ENCODE assay signal across 8 cellular contexts in the genomic region with DNA sequence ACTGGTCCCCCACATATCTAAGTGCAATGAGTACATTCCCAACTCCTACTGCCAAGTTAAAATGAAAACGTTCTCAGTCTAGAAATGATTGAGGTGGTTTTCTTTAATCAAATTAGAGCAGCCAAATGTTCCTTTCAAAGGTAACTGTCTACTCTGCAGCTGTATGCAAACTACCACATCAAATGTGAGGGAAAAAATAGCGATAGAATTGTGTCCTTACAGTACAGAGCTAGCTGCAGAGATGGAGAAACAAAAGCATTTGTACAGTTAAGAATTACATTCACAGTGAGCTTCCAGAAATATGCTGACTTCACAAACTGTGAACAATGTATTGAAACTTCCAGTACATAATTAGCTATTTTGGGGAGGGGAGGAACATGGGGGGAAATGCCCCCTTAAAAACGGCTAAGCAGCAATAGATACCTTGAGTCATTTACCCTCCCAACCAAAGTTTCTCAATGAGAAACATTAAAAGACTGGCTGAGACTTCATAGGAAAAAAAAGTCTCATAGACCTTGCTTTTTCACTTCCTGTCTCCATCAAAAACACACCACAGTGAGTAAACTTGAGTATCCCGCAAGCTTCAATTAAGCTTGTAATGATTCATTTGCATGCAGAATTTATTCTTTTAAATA. TPM values are rescaled to one million over a fixed set of nuclear protein-coding genes. Genes with fewer than 3 reads are reported as not detected.
DNase-seq lines count a peak whose midpoint lies in the region; ATAC-seq, FAIRE-seq and TF ChIP-seq lines count a peak whose summit lies in the region.

No MANE protein-coding gene starts in this region.

- no peak for DNase-seq in activated naive CD8-positive, alpha-beta T cell treated with anti-CD3 and anti-CD28 coated beads, Interleukin-2, amount 10 ng/mL, durations not matched to agents 7 days and 5 days
- DNase-seq in ACHN (no peak), small intestine (no peak), anterior cingulate cortex (lab: John Stamatoyannopoulos, UW) (no peak), ovary (no peak)

- peaks cover 18% of the 10 kb centered on the region for H3K9me3 ChIP-seq in HUES64 (ENCODE audit: insufficient read depth, low read depth, low read length)
- no peaks in the 10 kb centered on the region for H3K9me3 ChIP-seq in small intestine (ENCODE audit: control insufficient read depth, low read depth)
- H3K9me3 ChIP-seq in ovary, result no peaks in the 10 kb centered on the region

- H3K27ac ChIP-seq in HUES64 (ENCODE audit: low read depth, low read length), result no peak overlapping the region
- peak overlapping the region in 1 of 2 donors; percentile 17 for H3K27ac ChIP-seq in small intestine (ENCODE audit: low read depth in 1 of 2, low read length in 1 of 2)
- no peak overlapping the region for H3K27ac ChIP-seq in ovary

- H3K27ac Mint-ChIP-seq in activated naive CD8-positive, alpha-beta T cell treated with anti-CD3 and anti-CD28 coated beads, Interleukin-2, amount 10 ng/mL, durations not matched to agents 7 days and 5 days, result peak overlapping the region; percentile 77

- in situ Hi-C loops in ACHN (cut with HindIII; ENCODE audit: low pct_ligation_motif_present, low pct_unique_long_range_greater_than_20kb, low sequenced_read_pairs), result no loop called here

- peaks cover 51% of the 10 kb centered on the region for H3K4me1 Mint-ChIP-seq in activated naive CD8-positive, alpha-beta T cell treated with anti-CD3 and anti-CD28 coated beads, Interleukin-2, amount 10 ng/mL, durations not matched to agents 7 days and 5 days

- peaks cover 47% of the 10 kb centered on the region for H3K36me3 Mint-ChIP-seq in activated naive CD8-positive, alpha-beta T cell treated with anti-CD3 and anti-CD28 coated beads, Interleukin-2, amount 10 ng/mL, durations not matched to agents 7 days and 5 days

- H3K4me3 ChIP-seq in HUES64 (ENCODE audit: low read length) (no peak overlapping the region), small intestine (ENCODE audit: low read depth in 1 of 2, low read length in 2 of 2) (no peak overlapping the region), ovary (no peak overlapping the region)

- 75% methylated on average over 3 of the region's 4 CpGs for WGBS in HUES64
- 28 to 32% (median 31%) methylated on average over 4 of the region's 4 CpGs for WGBS in small intestine, 3 donors
- 34 to 39% (median 37%) methylated on average over 4 of the region's 4 CpGs for WGBS in ovary, 3 donors

- H3K4me1 ChIP-seq in HUES64 (ENCODE audit: insufficient read depth, low read length) (peaks cover 43% of the 10 kb centered on the region), small intestine (ENCODE audit: control insufficient read depth in 2 of 2, insufficient read depth in 1 of 2, low read depth in 1 of 2, low read length in 1 of 2) (peaks cover 3 to 12% of the 10 kb centered on the region in 2 donors), ovary (ENCODE audit: insufficient read depth) (peaks cover 6% of the 10 kb centered on the region)

- no peak for TF ChIP-seq EP300 in ovary (IDR thresholded peaks at IDR 0.05)

- no peak for TF ChIP-seq POLR2A in ovary (IDR thresholded peaks at IDR 0.05)

- TF ChIP-seq CTCF in ovary (IDR thresholded peaks at IDR 0.05), result no peak

- H3K27me3 ChIP-seq in HUES64 (ENCODE audit: insufficient read depth, low read length) (no peaks in the 10 kb centered on the region), small intestine (ENCODE audit: control insufficient read depth in 2 of 2, insufficient read depth in 2 of 2, low read length in 2 of 2) (no peaks in the 10 kb centered on the region), ovary (no peaks in the 10 kb centered on the region)

- H3K27me3 Mint-ChIP-seq in activated naive CD8-positive, alpha-beta T cell treated with anti-CD3 and anti-CD28 coated beads, Interleukin-2, amount 10 ng/mL, durations not matched to agents 7 days and 5 days, result no peaks in the 10 kb centered on the region

- ATAC-seq in GM18499 (IDR thresholded peaks at IDR 0.05; ENCODE audit: insufficient read depth, unreplicated experiment) (peak; percentile 51), GM21529 (IDR thresholded peaks at IDR 0.05; ENCODE audit: unreplicated experiment) (peak; percentile 60)
- peak; percentile 57 for ATAC-seq in activated naive CD8-positive, alpha-beta T cell treated with anti-CD3 and anti-CD28 coated beads, Interleukin-2, amount 10 ng/mL, durations not matched to agents 7 days and 5 days (ENCODE audit: low read depth)

- peak overlapping the region; percentile 71 for H3K4me3 Mint-ChIP-seq in activated naive CD8-positive, alpha-beta T cell treated with anti-CD3 and anti-CD28 coated beads, Interleukin-2, amount 10 ng/mL, durations not matched to agents 7 days and 5 days

- intact Hi-C loops in ovary (cut with DNase I), result no loop called here

- FAIRE-seq in small intestine (lab: Jason Lieb, UNC), result no peak

- no peaks in the 10 kb centered on the region for H3K36me3 ChIP-seq in HUES64 (ENCODE audit: insufficient read depth, low read length)
- no peaks in the 10 kb centered on the region for H3K36me3 ChIP-seq in small intestine (ENCODE audit: control insufficient read depth in 2 of 2, insufficient read depth in 2 of 2, low read length in 2 of 2)
- no peaks in the 10 kb centered on the region for H3K36me3 ChIP-seq in ovary

- POLR2A ChIA-PET in activated naive CD8-positive, alpha-beta T cell treated with anti-CD3 and anti-CD28 coated beads, Interleukin-2, amount 10 ng/mL, durations not matched to agents 7 days and 5 days (lab: Charles Lee), result interaction anchor here (1.0 to 1.6 kb wide), 3 partner anchors 17 to 193 kb away, joined by 3 to 4 read pairs (median 4); no protein-coding TSS in a partner anchor

- H3K9ac ChIP-seq in HUES64 (ENCODE audit: low read depth, low read length), result peak overlapping the region; percentile 19; the same call in 1 of the 2 replicates

- H3K9me3 Mint-ChIP-seq in activated naive CD8-positive, alpha-beta T cell treated with anti-CD3 and anti-CD28 coated beads, Interleukin-2, amount 10 ng/mL, durations not matched to agents 7 days and 5 days, result peaks cover 11% of the 10 kb centered on the region

RNA-seq across cellular contexts. Expression of a gene that starts 22.9 kb away (rescaled TPM):
- 10.6 TPM for polyA plus RNA-seq in HUES64 (2013, experiment 1 of 2)
- polyA plus RNA-seq in HUES64 (2013, experiment 2 of 2), result 12.8 TPM
- 10 to 100 TPM; 98.6 to 99.8 TPM for total RNA-seq in activated naive CD8-positive, alpha-beta T cell treated with anti-CD3 and anti-CD28 coated beads, Interleukin-2, amount 10 ng/mL, durations not matched to agents 7 days and 5 days
- polyA plus RNA-seq in small intestine (10 to 100 TPM in 1 of 3 donors, 1 to 10 TPM in 2; 1.6 to 14.2 (median 2.0) TPM), ovary (1 to 10 TPM; 1.8 to 4.4 TPM)
- total RNA-seq in ovary, result 10 to 100 TPM in 6 of 7 donors, 1 to 10 TPM in 1; 5.4 to 20.4 (median 11.6) TPM

Comparison
In these comparisons a context has a peak if more than half of its experiments do, and no peak if none do; other contexts are left out.
1. RNA of a gene that starts 22.9 kb away (total RNA-seq): 98.6 to 99.8 TPM in activated naive CD8-positive, alpha-beta T cell treated with anti-CD3 and anti-CD28 coated beads, Interleukin-2, amount 10 ng/mL, durations not matched to agents 7 days and 5 days; 5.4 to 20.4 TPM in ovary; every median in the first group is over 4 times any median in the second.
2. Peak in every context shown above with its lines, with median percentiles within 50 percentile points of each other: ATAC-seq.